9 cellular contexts compared by ENCODE assay signal in the genomic region with DNA sequence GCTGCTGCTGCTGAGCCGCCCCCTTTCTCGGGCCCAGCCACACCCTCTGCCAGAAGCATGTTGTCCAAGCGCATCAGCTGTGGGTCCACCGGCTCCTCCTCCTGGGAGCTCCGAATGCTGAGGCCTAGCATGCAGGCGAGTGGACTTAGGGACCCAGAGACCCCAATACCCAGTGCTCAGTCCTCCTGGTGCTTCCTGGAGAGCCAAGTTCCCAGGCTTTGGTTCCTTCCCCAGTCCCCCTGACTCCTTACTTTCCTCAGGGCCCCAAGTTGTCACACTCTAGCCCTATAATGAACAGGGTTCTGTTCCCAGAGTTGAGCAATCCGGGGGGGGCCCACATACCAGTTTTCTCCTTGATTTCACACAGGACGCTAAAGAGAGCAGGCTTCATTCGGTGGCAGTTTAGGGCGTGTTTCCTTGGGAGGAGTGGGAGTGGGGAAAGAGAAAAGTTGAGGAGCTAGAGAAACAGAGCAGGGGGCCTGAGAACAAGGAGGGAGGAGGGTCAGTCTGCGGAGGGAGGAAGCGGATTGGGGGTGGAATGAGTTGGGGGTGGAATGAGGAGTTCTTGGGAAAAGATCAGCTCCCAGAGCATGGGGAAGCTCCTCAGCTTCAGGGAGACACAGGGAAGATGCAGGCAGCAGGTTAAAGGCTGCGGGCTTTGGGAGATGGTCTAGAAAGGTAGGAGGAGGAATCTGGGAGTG. TPM values are rescaled to one million over a fixed set of nuclear protein-coding genes. Genes with fewer than 3 reads are reported as not detected.
DNase-seq lines count a peak whose midpoint lies in the region; ATAC-seq lines count a peak whose summit lies in the region.
"Had no signal": no experiment of that assay in that cellular context is flagged by ENCODE, and none has a peak within 500 bp of the region (broad histone marks: within the 10 kb centered on the region; RNA-seq: fewer than 3 reads in every experiment).

No MANE protein-coding gene starts in this region.

- DNase-seq in activated CD4-positive, alpha-beta T cell treated with anti-CD3 and anti-CD28 coated beads for 36 hours: no peak
- DNase-seq in activated CD4-positive, alpha-beta T cell treated with anti-CD3 and anti-CD28 coated beads, Interleukin-2, amount 50 U/mL, for 4 hours: no peak
- DNase-seq in amniotic epithelial cell (ENCODE audit: low read depth) (peak; percentile 27), HuH-7 (ENCODE audit: low spot score) (no peak), NCI-H187 treated with DMSO at 0.1 percent for 48 hours (lab: John Stamatoyannopoulos, UW) (no peak), NCI-H510A (lab: John Stamatoyannopoulos, UW) (no peak)
- DNase-seq: NCI-H2171 had no signal

- H3K27ac ChIP-seq in layer of hippocampus (ENCODE audit: low read depth, low read length) (peak overlapping the region; percentile 98), temporal lobe (ENCODE audit: low read depth, low read length) (peak overlapping the region; percentile 98)

- ATAC-seq in activated CD4-positive, alpha-beta T cell treated with anti-CD3 and anti-CD28 coated beads for 36 hours: no peak

- intact Hi-C loops in activated CD4-positive, alpha-beta T cell treated with anti-CD3 and anti-CD28 coated beads for 36 hours (cut with DNase I, micrococcal nuclease): no loop called here

- H3K36me3 Mint-ChIP-seq in activated CD4-positive, alpha-beta T cell treated with anti-CD3 and anti-CD28 coated beads for 36 hours (ENCODE audit: low read depth): peaks cover 51% of the 10 kb centered on the region

- POLR2A ChIA-PET in activated CD4-positive, alpha-beta T cell treated with anti-CD3 and anti-CD28 coated beads for 36 hours (lab: Charles Lee): interaction anchor here (1.0 kb wide), 1 partner anchor 9 kb away, joined by 3 read pairs; no protein-coding TSS in a partner anchor

- no peaks in the 10 kb centered on the region for H3K27me3 Mint-ChIP-seq in activated CD4-positive, alpha-beta T cell treated with anti-CD3 and anti-CD28 coated beads for 36 hours

- no peaks in the 10 kb centered on the region for H3K27me3 ChIP-seq in layer of hippocampus (ENCODE audit: control insufficient read depth, insufficient read depth, low read length)

- no peaks in the 10 kb centered on the region for H3K9me3 Mint-ChIP-seq in activated CD4-positive, alpha-beta T cell treated with anti-CD3 and anti-CD28 coated beads for 36 hours (ENCODE audit: low read depth)

- peaks cover 50% of the 10 kb centered on the region for H3K4me1 Mint-ChIP-seq in activated CD4-positive, alpha-beta T cell treated with anti-CD3 and anti-CD28 coated beads for 36 hours

- peak overlapping the region; percentile 91 for H3K27ac Mint-ChIP-seq in activated CD4-positive, alpha-beta T cell treated with anti-CD3 and anti-CD28 coated beads for 36 hours

- H3K4me3 Mint-ChIP-seq in activated CD4-positive, alpha-beta T cell treated with anti-CD3 and anti-CD28 coated beads for 36 hours: peak overlapping the region; percentile 95

- CTCF ChIA-PET in activated CD4-positive, alpha-beta T cell treated with anti-CD3 and anti-CD28 coated beads for 36 hours (lab: Charles Lee): interaction anchor here (0.6 kb wide), 1 partner anchor 1083 kb away, joined by 3 read pairs; a partner anchor contains a TSS

RNA-seq across cellular contexts. Expression of a gene that starts 1.5 kb away (rescaled TPM):
- total RNA-seq in activated CD4-positive, alpha-beta T cell treated with anti-CD3 and anti-CD28 coated beads for 36 hours: 10 to 100 TPM; 64.9 to 77.9 TPM
- total RNA-seq in temporal lobe: 21.4 TPM

RNA-seq across cellular contexts. Expression of a gene that starts 3.9 kb away (rescaled TPM):
- 10 to 100 TPM; 82.6 to 94.8 TPM for total RNA-seq in activated CD4-positive, alpha-beta T cell treated with anti-CD3 and anti-CD28 coated beads for 36 hours
- 0.49 TPM for total RNA-seq in temporal lobe

RNA-seq across cellular contexts. Expression of a gene that starts 4.5 kb away (rescaled TPM):
- total RNA-seq in activated CD4-positive, alpha-beta T cell treated with anti-CD3 and anti-CD28 coated beads for 36 hours: 10 to 100 TPM; 24.4 to 28.0 TPM
- total RNA-seq in temporal lobe: 0.98 TPM

RNA-seq across cellular contexts. Expression of a gene that starts 10.3 kb away (rescaled TPM):
- total RNA-seq in activated CD4-positive, alpha-beta T cell treated with anti-CD3 and anti-CD28 coated beads for 36 hours: 10 to 100 TPM; 51.7 to 65.6 TPM
- total RNA-seq in temporal lobe: 61.5 TPM

RNA-seq across cellular contexts. Expression of a gene that starts 12.6 kb away (rescaled TPM):
- total RNA-seq in activated CD4-positive, alpha-beta T cell treated with anti-CD3 and anti-CD28 coated beads for 36 hours: 10 to 100 TPM; 30.4 to 30.5 TPM
- total RNA-seq in temporal lobe: 17.5 TPM

Comparison
In these comparisons a context has a peak if more than half of its experiments do, and no peak if none do; other contexts are left out.
1. RNA of a gene that starts 3.9 kb away (total RNA-seq): 82.6 to 94.8 TPM in activated CD4-positive, alpha-beta T cell treated with anti-CD3 and anti-CD28 coated beads for 36 hours; 0.49 TPM in temporal lobe (single experiment); every median in the first group is over 10 times any median in the second.
2. RNA of a gene that starts 4.5 kb away (total RNA-seq): 24.4 to 28.0 TPM in activated CD4-positive, alpha-beta T cell treated with anti-CD3 and anti-CD28 coated beads for 36 hours; 0.98 TPM in temporal lobe (single experiment); every median in the first group is over 10 times any median in the second.